In genomic region chr1:168387781-168388760, GRCh38 we compare ENCODE assay signal across 13 cellular contexts.
DNase-seq lines count a peak whose midpoint lies in the region; ATAC-seq, FAIRE-seq and TF ChIP-seq lines count a peak whose summit lies in the region.
"Had no signal": no experiment of that assay in that cellular context is flagged by ENCODE, and none has a peak within 500 bp of the region (broad histone marks: within the 10 kb centered on the region; RNA-seq: fewer than 3 reads in every experiment).

No MANE protein-coding gene starts in this region.

- no peak overlapping the region for H3K14ac ChIP-seq in H1 (ENCODE audit: insufficient read length)

- no peaks in the 10 kb centered on the region for H3K79me2 ChIP-seq in H1 (ENCODE audit: control insufficient read depth in 1 of 2, insufficient read depth in 2 of 2, low read length in 2 of 2)

- peak overlapping the region in 6 of 7 donors; percentile 4 to 80 (median 77) for H3K4me3 Mint-ChIP-seq in CD8-positive, alpha-beta memory T cell
- H3K4me3 Mint-ChIP-seq in naive thymus-derived CD4-positive, alpha-beta T cell = peak overlapping the region in 3 of 10 donors; percentile 12 to 61 (median 46)

- H2AFZ ChIP-seq in H1 (ENCODE audit: low read length) = 0 out of 2 replicates have a peak overlapping the region, but pooled peaks have one; percentile 28

- no peak overlapping the region for H4K5ac ChIP-seq in H1 (ENCODE audit: insufficient read length, low read depth, low read length)

- CTCF ChIA-PET in CD8-positive, alpha-beta memory T cell (lab: Charles Lee) = interaction anchor here (1.2 to 3.5 kb wide), 5 partner anchors 33 to 960 kb away, joined by 3 to 12 read pairs (median 3); no protein-coding TSS in a partner anchor
- CTCF ChIA-PET in H1 (lab: Charles Lee; ENCODE audit: partially characterized antibody) = interaction anchor here (0.6 to 1.9 kb wide), 5 partner anchors 13 to 1288 kb away, joined by 3 to 8 read pairs (median 3); no protein-coding TSS in a partner anchor
- CTCF ChIA-PET in naive thymus-derived CD4-positive, alpha-beta T cell (lab: Charles Lee) = interaction anchor here (0.6 to 0.8 kb wide), 2 partner anchors 10 kb away, joined by 3 read pairs; no protein-coding TSS in a partner anchor

- no peak overlapping the region for H4K8ac ChIP-seq in H1 (ENCODE audit: extremely low read depth, insufficient read depth, low read length)

- H3K27ac ChIP-seq in CD8-positive, alpha-beta memory T cell (ENCODE audit: low read depth, low read length) = peak overlapping the region; percentile 10
- H3K27ac ChIP-seq in HUES64 (ENCODE audit: low read depth, low read length) = no peak overlapping the region
- no peak overlapping the region for H3K27ac ChIP-seq in H1 (ENCODE audit: low read depth, low read length)
- no peak overlapping the region for H3K27ac ChIP-seq in naive thymus-derived CD4-positive, alpha-beta T cell (ENCODE audit: low read depth, low read length)
- H3K27ac ChIP-seq in prostate gland = no peak overlapping the region
- H3K27ac ChIP-seq: SJSA1 had no signal

- no peak overlapping the region for H2BK120ac ChIP-seq in H1 (replicated peaks; ENCODE audit: low read depth, low read length)

- peak overlapping the region; percentile 56 to 99 (median 94) for H3K27ac Mint-ChIP-seq in CD8-positive, alpha-beta memory T cell
- peak overlapping the region in 1 of 9 donors; percentile 36 for H3K27ac Mint-ChIP-seq in naive thymus-derived CD4-positive, alpha-beta T cell

- no peaks in the 10 kb centered on the region for H3K36me3 ChIP-seq in CD8-positive, alpha-beta memory T cell (ENCODE audit: insufficient read depth, low read length)
- H3K36me3 ChIP-seq in HUES64 (ENCODE audit: insufficient read depth, low read length) = no peaks in the 10 kb centered on the region
- H3K36me3 ChIP-seq in H1 (ENCODE audit: control insufficient read depth in 2 of 4, insufficient read depth in 4 of 4, low read length in 3 of 4) = no peaks in the 10 kb centered on the region
- no peaks in the 10 kb centered on the region for H3K36me3 ChIP-seq in naive thymus-derived CD4-positive, alpha-beta T cell (ENCODE audit: control insufficient read depth in 2 of 3, insufficient read depth in 3 of 3, low read length in 3 of 3)
- H3K36me3 ChIP-seq in prostate gland = no peaks in the 10 kb centered on the region
- H3K36me3 ChIP-seq: SJSA1 had no signal

- no peaks in the 10 kb centered on the region; the same call in 1 of the 2 replicates for H3K79me1 ChIP-seq in H1 (ENCODE audit: low read depth, low read length)

- no peak overlapping the region for H3K56ac ChIP-seq in H1 (replicated peaks; ENCODE audit: insufficient read length, low read depth, low read length)

- peak overlapping the region; percentile 67 to 72 for H3K4me2 ChIP-seq in H1 (ENCODE audit: insufficient read depth in 1 of 2, low read depth in 2 of 2, low read length in 2 of 2)

- H3K4ac ChIP-seq in H1 (replicated peaks; ENCODE audit: insufficient read length, low read depth, low read length) = no peak overlapping the region

- H3K9me3 Mint-ChIP-seq in CD8-positive, alpha-beta memory T cell = no peaks in the 10 kb centered on the region
- no peaks in the 10 kb centered on the region for H3K9me3 Mint-ChIP-seq in naive thymus-derived CD4-positive, alpha-beta T cell
- H3K9me3 Mint-ChIP-seq: brain had no signal

- H3K27me3 Mint-ChIP-seq in CD8-positive, alpha-beta memory T cell = peaks cover 0 to 6% of the 10 kb centered on the region in 2 donors
- peaks cover 9 to 43% (median 17%) of the 10 kb centered on the region in 5 donors for H3K27me3 Mint-ChIP-seq in naive thymus-derived CD4-positive, alpha-beta T cell

- intact Hi-C loops in naive thymus-derived CD4-positive, alpha-beta T cell (cut with micrococcal nuclease) = loop anchor here in 1 of 2 donors (1.0 kb wide), 2 partner anchors 11 to 25 kb away; no protein-coding TSS in a partner anchor
- intact Hi-C loops in lower leg skin (cut with DNase I; ENCODE audit: low total_unique reads) (no loop called here), prostate gland (cut with DNase I) (no loop called here)

- H3K9ac ChIP-seq in HUES64 (ENCODE audit: low read depth, low read length) (no peak overlapping the region), H1 (replicated peaks in 1 of 4; ENCODE audit: extremely low read depth in 1 of 4, low read depth in 3 of 4, low read length in 3 of 4) (0 out of 7 replicates have a peak overlapping the region, but pooled peaks of 1 of the 4 experiments have one; percentile 1)

- peaks cover 40 to 47% (median 42%) of the 10 kb centered on the region in 3 donors for H3K4me1 Mint-ChIP-seq in CD8-positive, alpha-beta memory T cell
- H3K4me1 Mint-ChIP-seq in naive thymus-derived CD4-positive, alpha-beta T cell = peaks cover 4 to 28% (median 7%) of the 10 kb centered on the region in 7 donors

- no peak overlapping the region for H3K18ac ChIP-seq in H1 (ENCODE audit: extremely low read depth, low read length)

- TF ChIP-seq EP300 in H1 (IDR thresholded peaks at IDR 0.05; ENCODE audit: borderline replicate concordance in 1 of 2, low read depth in 2 of 2, low read length in 2 of 2) = no peak

- peaks cover 36% of the 10 kb centered on the region for H3K4me1 ChIP-seq in CD8-positive, alpha-beta memory T cell (ENCODE audit: insufficient read depth, low read length)
- H3K4me1 ChIP-seq in HUES64 (ENCODE audit: insufficient read depth, low read length) (peaks cover 19% of the 10 kb centered on the region), H1 (replicated peaks in 1 of 4; ENCODE audit: control insufficient read depth in 3 of 4, insufficient read depth in 4 of 4, low read length in 3 of 4) (peaks cover 0 to 16% (median 12%) of the 10 kb centered on the region in 4 experiments; a peak in 6 of 7 replicates), prostate gland (replicated peaks) (peaks cover 10% of the 10 kb centered on the region)
- peaks cover 10 to 37% of the 10 kb centered on the region in 2 donors for H3K4me1 ChIP-seq in naive thymus-derived CD4-positive, alpha-beta T cell (ENCODE audit: control insufficient read depth in 2 of 2, insufficient read depth in 2 of 2, low read length in 2 of 2)
- H3K4me1 ChIP-seq: SJSA1 had no signal

- H3K27me3 ChIP-seq in CD8-positive, alpha-beta memory T cell (ENCODE audit: insufficient read depth, low read length, poor library complexity, severe bottlenecking) = no peaks in the 10 kb centered on the region
- H3K27me3 ChIP-seq in HUES64 (ENCODE audit: insufficient read depth, low read length) = peaks cover 6% of the 10 kb centered on the region; the same call in 1 of the 2 replicates
- H3K27me3 ChIP-seq in H1 (replicated peaks in 1 of 4; ENCODE audit: control insufficient read depth in 3 of 4, extremely low read depth in 1 of 4, insufficient read depth in 3 of 4, low read length in 3 of 4) = peaks cover 0 to 4% (median 2%) of the 10 kb centered on the region in 4 experiments; a peak in 3 of 7 replicates
- no peaks in the 10 kb centered on the region for H3K27me3 ChIP-seq in naive thymus-derived CD4-positive, alpha-beta T cell (ENCODE audit: control insufficient read depth in 2 of 2, insufficient read depth in 2 of 2, low read length in 2 of 2)
- H3K27me3 ChIP-seq in prostate gland (replicated peaks; ENCODE audit: insufficient read depth) = no peaks in the 10 kb centered on the region
- H3K27me3 ChIP-seq: SJSA1 had no signal

- no peak overlapping the region for H2AK5ac ChIP-seq in H1 (ENCODE audit: low read depth, low read length)

- no peak overlapping the region for H3K23ac ChIP-seq in H1 (ENCODE audit: insufficient read length)

- 74% methylated on average over 5 of the region's 5 CpGs for WGBS in HUES64
- WGBS in H1 (ENCODE audit: extremely low coverage in 1 of 2, insufficient coverage in 1 of 2, insufficient read length in 1 of 2, insufficient replicate concordance in 2 of 2, low coverage in 1 of 2, low lambda C conversion rate in 2 of 2, missing lambda C conversion rate in 1 of 2), 2 experiments = 41% methylated on average over 5 of the region's 5 CpGs; no CpG with 5 or more reads in 1 of the 2 experiments
- WGBS in lower leg skin, 2 donors = 65 to 83% methylated on average over 5 of the region's 5 CpGs
- 84% methylated on average over 5 of the region's 5 CpGs for WGBS in prostate gland

- no peak for DNase-seq in CD8-positive, alpha-beta memory T cell
- DNase-seq in H1 (ENCODE audit: low read depth in 1 of 2, low spot score in 2 of 2) (no peak), hippocampal formation (lab: John Stamatoyannopoulos, UW) (no peak), lower leg skin (ENCODE audit: low spot score in 2 of 2) (no peak), prostate gland (ENCODE audit: low spot score) (no peak), DMS153 treated with DMSO at 0.1 percent for 48 hours (lab: John Stamatoyannopoulos, UW; ENCODE audit: unreplicated experiment) (no peak)
- DNase-seq in naive thymus-derived CD4-positive, alpha-beta T cell = no peak
- DNase-seq: AML-193, NCI-H446 treated with DMSO at 0.1 percent for 48 hours had no signal

- H3K36me3 Mint-ChIP-seq in CD8-positive, alpha-beta memory T cell = no peaks in the 10 kb centered on the region
- peaks cover 0 to 5% (median 0%) of the 10 kb centered on the region in 5 donors for H3K36me3 Mint-ChIP-seq in naive thymus-derived CD4-positive, alpha-beta T cell
- H3K36me3 Mint-ChIP-seq: brain had no signal

- no peak overlapping the region; the same call in 1 of the 2 replicates for H2BK20ac ChIP-seq in H1 (ENCODE audit: low read length)

- peak overlapping the region; percentile 11; the same call in 1 of the 2 replicates for H2BK12ac ChIP-seq in H1 (ENCODE audit: low read depth, low read length)

- no peaks in the 10 kb centered on the region for H3K9me3 ChIP-seq in CD8-positive, alpha-beta memory T cell (ENCODE audit: low read length)
- no peaks in the 10 kb centered on the region for H3K9me3 ChIP-seq in HUES64 (ENCODE audit: insufficient read depth, low read depth, low read length)
- no peaks in the 10 kb centered on the region for H3K9me3 ChIP-seq in H1 (ENCODE audit: insufficient read depth in 2 of 2, low read depth in 1 of 2, low read length in 1 of 2)
- H3K9me3 ChIP-seq in naive thymus-derived CD4-positive, alpha-beta T cell (ENCODE audit: control insufficient read depth in 2 of 3, low read length in 3 of 3) = no peaks in the 10 kb centered on the region
- H3K9me3 ChIP-seq in prostate gland = no peaks in the 10 kb centered on the region
- H3K9me3 ChIP-seq: SJSA1 had no signal

- peak overlapping the region; percentile 35; the same call in 1 of the 2 replicates for H2BK5ac ChIP-seq in H1 (ENCODE audit: low read depth, low read length)

- FAIRE-seq in H1 (lab: Jason Lieb, UNC) = peak; percentile 94
- FAIRE-seq: K562 had no signal

- no peak overlapping the region for H2BK15ac ChIP-seq in H1 (ENCODE audit: low read length)

- peak overlapping the region; percentile 32 for H4K91ac ChIP-seq in H1 (replicated peaks; ENCODE audit: insufficient read length, low read length)

- POLR2A ChIA-PET in CD8-positive, alpha-beta memory T cell (lab: Charles Lee) = no interaction called here
- POLR2A ChIA-PET in H1 (lab: Charles Lee; ENCODE audit: partially characterized antibody) = interaction anchor here (1.0 to 4.3 kb wide), 4 partner anchors 10 to 20 kb away, joined by 3 to 15 read pairs (median 4); no protein-coding TSS in a partner anchor
- POLR2A ChIA-PET in naive thymus-derived CD4-positive, alpha-beta T cell (lab: Charles Lee) = no interaction called here

- no peak; a peak in 1 of 3 replicates for TF ChIP-seq POLR2A in H1 (IDR thresholded peaks at IDR 0.05; ENCODE audit: control extremely low read depth in 1 of 2, low read depth in 2 of 2, low read length in 2 of 2)
- TF ChIP-seq POLR2A in lower leg skin (IDR thresholded peaks at IDR 0.05) = no peak
- TF ChIP-seq POLR2A in prostate gland (IDR thresholded peaks at IDR 0.05) = no peak

- TF ChIP-seq CTCF in H1 (IDR thresholded peaks at IDR 0.05; ENCODE audit: control extremely low read depth in 1 of 3, insufficient read depth in 1 of 3, low read depth in 1 of 3, low read length in 3 of 3) (no peak), lower leg skin (IDR thresholded peaks at IDR 0.05) (no peak), prostate gland (IDR thresholded peaks at IDR 0.05) (no peak)

- no peaks in the 10 kb centered on the region for H3K23me2 ChIP-seq in H1 (ENCODE audit: low read depth, low read length)

- H4K20me1 ChIP-seq in H1 (replicated peaks in 1 of 2; ENCODE audit: control insufficient read depth in 1 of 2, insufficient read depth in 2 of 2, low read length in 2 of 2) = no peaks in the 10 kb centered on the region

- no peak for TF ChIP-seq RAD21 in H1 (IDR thresholded peaks at IDR 0.05 in 1 of 2, conservative IDR thresholded peaks at IDR 0.05 in 1 of 2; ENCODE audit: low read depth in 2 of 2, low read length in 2 of 2)

- no peak overlapping the region for H3K4me3 ChIP-seq in CD8-positive, alpha-beta memory T cell (ENCODE audit: low read length)
- H3K4me3 ChIP-seq in HUES64 (ENCODE audit: low read length) (peak overlapping the region; percentile 24; the same call in 1 of the 2 replicates), H1 (ENCODE audit: extremely low read depth in 1 of 4, insufficient read depth in 2 of 4, low read depth in 3 of 4, low read length in 4 of 4) (peak overlapping the region in 2 of 4 experiments; percentile 12 to 50; a peak in 3 of 8 replicates), lower leg skin (ENCODE audit: low read depth, poor library complexity, severe bottlenecking) (no peak overlapping the region), prostate gland (no peak overlapping the region)
- H3K4me3 ChIP-seq in naive thymus-derived CD4-positive, alpha-beta T cell (ENCODE audit: low read length) = peak overlapping the region; percentile 26
- H3K4me3 ChIP-seq: K562, SJSA1 had no signal

- ATAC-seq in naive thymus-derived CD4-positive, alpha-beta T cell = peak; percentile 42
- ATAC-seq: K562 had no signal

Comparison
In these comparisons a context has a peak if more than half of its experiments do, and no peak if none do; other contexts are left out.
1. H3K4me3 ChIP-seq: peak in HUES64 (single experiment) and naive thymus-derived CD4-positive, alpha-beta T cell (single experiment); none in CD8-positive, alpha-beta memory T cell (single experiment), lower leg skin (single experiment) and prostate gland (0 of 2).